23 cellular contexts compared by ENCODE assay signal in the genomic region with DNA sequence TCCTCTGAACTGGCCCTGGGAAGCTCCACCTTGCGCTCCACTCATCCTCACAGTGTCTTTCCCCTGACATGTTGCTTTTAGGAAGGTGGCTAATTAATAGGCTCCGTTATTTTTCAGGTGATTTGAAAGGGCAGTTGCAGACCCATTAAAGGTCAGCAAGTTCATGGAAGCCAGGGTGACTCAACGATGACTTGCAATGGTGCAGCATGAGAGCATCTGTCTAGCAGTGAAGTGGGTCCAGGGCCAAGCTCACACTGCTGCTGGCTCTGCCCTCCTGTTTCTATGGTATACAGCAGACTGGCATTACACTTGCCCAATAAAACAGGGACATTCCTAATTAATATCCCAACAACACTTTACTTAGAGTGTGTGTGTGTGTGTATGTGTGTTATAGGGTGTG.
"Had no signal": no experiment of that assay in that cellular context is flagged by ENCODE, and none has a peak within 500 bp of the region (broad histone marks: within the 10 kb centered on the region; RNA-seq: fewer than 3 reads in every experiment).

No MANE protein-coding gene starts in this region.

- H3K4me1 ChIP-seq: colonic mucosa, gastroesophageal sphincter, heart left ventricle, neural progenitor cell, parathyroid adenoma, suprapubic skin, transverse colon had no signal

- FAIRE-seq: islet of Langerhans had no signal

- H3K27me3 ChIP-seq: colonic mucosa, gastroesophageal sphincter, heart left ventricle, neural progenitor cell, transverse colon had no signal

- DNase-seq: colonic mucosa; effector CD8-positive, alpha-beta T cell; endodermal cell; foreskin fibroblast; heart left ventricle; kidney glomerular epithelial cell; stimulated activated CD4-positive, alpha-beta T cell treated with anti-CD3 and anti-CD28 coated beads, Interleukin-12 subunit alpha, Interleukin-12 subunit beta, amount 100 ng/mL, for 4 hours; stimulated activated CD4-positive, alpha-beta T cell treated with anti-CD3 and anti-CD28 coated beads, Interleukin-1b, Interleukin-23, amount 100 ng/mL, for 48 hours; stimulated activated CD4-positive, alpha-beta T cell treated with anti-CD3 and anti-CD28 coated beads, Interleukin-4, amount 100 ng/mL, for 1 hour; stimulated activated CD8-positive, alpha-beta memory T cell treated with anti-CD3 and anti-CD28 coated beads, Interleukin-4, amount 100 ng/mL, for 48 hours; stimulated activated naive CD4-positive, alpha-beta T cell; stimulated activated naive CD8-positive, alpha-beta T cell treated with anti-CD3 and anti-CD28 coated beads, Interleukin-15, amount 100 ng/mL, for 72 hours; transverse colon had no signal

- ATAC-seq: esophagus mucosa; gastroesophageal sphincter; heart left ventricle; natural killer cell treated with Interleukin-12 subunit alpha and Interleukin-12 subunit beta and Interleukin-15 and Interleukin-18, amount 100 ng/mL, for 72 hours; sciatic nerve; stimulated activated naive CD8-positive, alpha-beta T cell treated with anti-CD3 and anti-CD28 coated beads, Interleukin-15, amount 100 ng/mL, for 72 hours had no signal

- H3K27ac ChIP-seq: colonic mucosa, epithelial cell of prostate, gastroesophageal sphincter, heart left ventricle, hepatocyte, neural progenitor cell, parathyroid adenoma, suprapubic skin, transverse colon had no signal
